Comparison of ENCODE assay signal across 20 cellular contexts in genomic region chr3:121980450-121980796, GRCh38. TPM values are rescaled to one million over a fixed set of nuclear protein-coding genes. Genes with fewer than 3 reads are reported as not detected.
DNase-seq lines count a peak whose midpoint lies in the region; ATAC-seq and TF ChIP-seq lines count a peak whose summit lies in the region.
"Had no signal": no experiment of that assay in that cellular context is flagged by ENCODE, and none has a peak within 500 bp of the region (broad histone marks: within the 10 kb centered on the region; RNA-seq: fewer than 3 reads in every experiment).

No MANE protein-coding gene starts in this region.

- no peaks in the 10 kb centered on the region for H3K36me3 ChIP-seq in DOHH2 (ENCODE audit: control insufficient read depth, low read length)
- 0 out of 2 replicates have a peak, but pooled peaks cover 8% of the 10 kb centered on the region for H3K36me3 ChIP-seq in Karpas-422 (ENCODE audit: insufficient read depth, low read length)
- H3K36me3 ChIP-seq: left ventricle myocardium inferior, WERI-Rb-1 had no signal

- DNase-seq in Karpas-422 (no peak), memory B cell (ENCODE audit: low spot score in 2 of 2) (no peak), HK-2 (ENCODE audit: unreplicated experiment) (no peak)
- no peak for DNase-seq in activated naive CD4-positive, alpha-beta T cell treated with anti-CD3 and anti-CD28 coated beads, Interleukin-2, amount 50 U/mL, for 72 hours (ENCODE audit: low spot score in 2 of 2)
- DNase-seq: activated CD8-positive, alpha-beta memory T cell treated with anti-CD3 and anti-CD28 coated beads for 24 hours; dermis blood vessel endothelial cell; erythroblast; left ventricle myocardium inferior; NCI-H1417 treated with DMSO at 0.1 percent for 48 hours; NCI-H2171 treated with DMSO at 0.1 percent for 48 hours; NCI-H82; RPMI8226; WERI-Rb-1 had no signal

- peak overlapping the region; percentile 15 for H3K4me2 ChIP-seq in DOHH2 (ENCODE audit: low read length)
- H3K4me2 ChIP-seq in Karpas-422 (ENCODE audit: low read depth, low read length, poor library complexity, severe bottlenecking), result no peak overlapping the region

- H3K79me2 ChIP-seq in DOHH2 (ENCODE audit: control insufficient read depth, low read length) (no peaks in the 10 kb centered on the region), Karpas-422 (ENCODE audit: low read length) (no peaks in the 10 kb centered on the region)

- peak overlapping the region; percentile 39 for H3K27ac Mint-ChIP-seq in memory B cell
- no peak overlapping the region for H3K27ac Mint-ChIP-seq in activated naive CD4-positive, alpha-beta T cell treated with anti-CD3 and anti-CD28 coated beads, Interleukin-2, amount 50 U/mL, for 72 hours

- H3K9me3 ChIP-seq in DOHH2 (ENCODE audit: control insufficient read depth, insufficient read depth, low read length) (peaks cover 15% of the 10 kb centered on the region; the same call in 1 of the 2 replicates), Karpas-422 (ENCODE audit: low read length) (peaks cover 14% of the 10 kb centered on the region)

- H4K20me1 ChIP-seq in DOHH2 (ENCODE audit: control insufficient read depth, insufficient read depth, low read depth, low read length), result no peaks in the 10 kb centered on the region
- no peaks in the 10 kb centered on the region for H4K20me1 ChIP-seq in Karpas-422 (ENCODE audit: insufficient read depth, low read depth, low read length)

- peaks cover 12% of the 10 kb centered on the region for H3K9me3 Mint-ChIP-seq in memory B cell
- H3K9me3 Mint-ChIP-seq in activated naive CD4-positive, alpha-beta T cell treated with anti-CD3 and anti-CD28 coated beads, Interleukin-2, amount 50 U/mL, for 72 hours, result peaks cover 8 to 20% of the 10 kb centered on the region in 2 donors

- no peak overlapping the region for H3K9ac ChIP-seq in Karpas-422 (ENCODE audit: low read length)

- no peak overlapping the region for H3K27ac ChIP-seq in DOHH2 (ENCODE audit: low read depth, low read length)
- peak overlapping the region; percentile 57 for H3K27ac ChIP-seq in Karpas-422 (ENCODE audit: low read length)
- H3K27ac ChIP-seq: left ventricle myocardium inferior, WERI-Rb-1 had no signal

- no peaks in the 10 kb centered on the region for H3K27me3 ChIP-seq in DOHH2 (ENCODE audit: control insufficient read depth, low read length)
- no peaks in the 10 kb centered on the region for H3K27me3 ChIP-seq in Karpas-422 (ENCODE audit: low read length)

- H3K9me2 ChIP-seq in DOHH2 (replicated peaks; ENCODE audit: control insufficient read depth, low read length), result no peaks in the 10 kb centered on the region
- H3K9me2 ChIP-seq in Karpas-422 (replicated peaks; ENCODE audit: insufficient read depth, low read length), result no peaks in the 10 kb centered on the region

- no peak overlapping the region for H3K4me3 Mint-ChIP-seq in memory B cell

- H3K27me3 Mint-ChIP-seq in memory B cell, result no peaks in the 10 kb centered on the region

- H3K4me3 ChIP-seq in DOHH2 (ENCODE audit: low read length) (no peak overlapping the region), Karpas-422 (ENCODE audit: low read length) (no peak overlapping the region)
- H3K4me3 ChIP-seq: left ventricle myocardium inferior had no signal

- peak overlapping the region; percentile 32; the same call in 1 of the 2 replicates for H2AFZ ChIP-seq in Karpas-422 (ENCODE audit: low read length)

- ATAC-seq in GM21528 (IDR thresholded peaks at IDR 0.05; ENCODE audit: low FRiP score, unreplicated experiment) (peak; percentile 34), memory B cell (ENCODE audit: low read depth) (peak; percentile 15), GM18867 (IDR thresholded peaks at IDR 0.05; ENCODE audit: unreplicated experiment) (no peak), HG03439 (IDR thresholded peaks at IDR 0.05; ENCODE audit: unreplicated experiment) (no peak)
- ATAC-seq in activated naive CD4-positive, alpha-beta T cell treated with anti-CD3 and anti-CD28 coated beads, Interleukin-2, amount 50 U/mL, for 72 hours, result no peak
- ATAC-seq: HCT116, sciatic nerve had no signal

- H3K4me1 ChIP-seq in DOHH2 (ENCODE audit: control insufficient read depth, low read length) (peaks cover 29% of the 10 kb centered on the region), Karpas-422 (ENCODE audit: low read length) (peaks cover 36% of the 10 kb centered on the region)
- H3K4me1 ChIP-seq: left ventricle myocardium inferior had no signal

- no peaks in the 10 kb centered on the region for H3F3A ChIP-seq in DOHH2 (ENCODE audit: control insufficient read depth, insufficient read depth)

- no peak for TF ChIP-seq CTCF in DOHH2 (IDR thresholded peaks at IDR 0.05; ENCODE audit: low read depth, low read length, poor library complexity, severe bottlenecking)

- peaks cover 12% of the 10 kb centered on the region for H3K4me1 Mint-ChIP-seq in memory B cell

- peaks cover 25% of the 10 kb centered on the region for H3K36me3 Mint-ChIP-seq in memory B cell
- H3K36me3 Mint-ChIP-seq in activated naive CD4-positive, alpha-beta T cell treated with anti-CD3 and anti-CD28 coated beads, Interleukin-2, amount 50 U/mL, for 72 hours, result peaks cover 6 to 19% of the 10 kb centered on the region in 2 donors

RNA-seq across cellular contexts. Expression of gene ILDR1, which starts 41.6 kb away (rescaled TPM):
- total RNA-seq in Karpas-422 (2014; rRNA removed; shearing (Covaris generic); ENCODE audit: low replicate concordance), result 0.52 and 0.76 TPM in 2 replicates
- not detected for total RNA-seq in activated naive CD4-positive, alpha-beta T cell treated with anti-CD3 and anti-CD28 coated beads, Interleukin-2, amount 50 U/mL, for 72 hours
- total RNA-seq: dermis blood vessel endothelial cell, osteoblast, sciatic nerve had no signal

Comparison
In these comparisons a context has a peak if more than half of its experiments do, and no peak if none do; other contexts are left out.
1. ATAC-seq: peak in GM21528 (single experiment) and memory B cell (single experiment); none in GM18867 (single experiment), activated naive CD4-positive, alpha-beta T cell treated with anti-CD3 and anti-CD28 coated beads, Interleukin-2, amount 50 U/mL, for 72 hours (0 of 2) and HG03439 (single experiment).